In the genomic region with DNA sequence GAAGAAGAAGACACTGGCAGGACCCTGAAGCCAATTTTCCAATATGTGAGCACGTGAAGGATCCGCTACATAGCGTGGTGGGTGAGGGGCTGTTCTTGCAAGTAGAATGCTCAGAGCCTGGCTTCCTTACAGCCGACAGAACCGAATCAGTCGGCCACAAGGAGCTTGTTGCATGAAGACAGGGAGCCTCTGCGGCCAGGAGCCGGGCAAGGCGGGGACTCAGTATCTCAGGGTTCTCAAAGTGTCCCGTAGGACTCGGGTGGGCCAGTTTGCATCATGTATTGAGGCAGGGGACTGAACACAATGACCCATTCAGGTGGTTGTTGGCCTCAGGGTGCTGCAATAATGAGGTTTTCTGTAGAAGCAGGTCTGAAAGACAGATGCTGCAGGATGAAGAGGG, we compare ENCODE assay signal across 1 cellular context.
TF ChIP-seq lines count a peak whose summit lies in the region.

No MANE protein-coding gene starts in this region.

TF ChIP-seq in H1, 55 proteins besides CTCF, POLR2A, EP300 and RAD21:
- TF ChIP-seq PHF8 (conservative IDR thresholded peaks at IDR 0.05; ENCODE audit: low read depth, low read length), result no peak
- no peak for TF ChIP-seq TAF7 (optimal IDR thresholded peaks at IDR 0.05; ENCODE audit: borderline replicate concordance, low read depth, low read length)
- TF ChIP-seq, protein P1, sequence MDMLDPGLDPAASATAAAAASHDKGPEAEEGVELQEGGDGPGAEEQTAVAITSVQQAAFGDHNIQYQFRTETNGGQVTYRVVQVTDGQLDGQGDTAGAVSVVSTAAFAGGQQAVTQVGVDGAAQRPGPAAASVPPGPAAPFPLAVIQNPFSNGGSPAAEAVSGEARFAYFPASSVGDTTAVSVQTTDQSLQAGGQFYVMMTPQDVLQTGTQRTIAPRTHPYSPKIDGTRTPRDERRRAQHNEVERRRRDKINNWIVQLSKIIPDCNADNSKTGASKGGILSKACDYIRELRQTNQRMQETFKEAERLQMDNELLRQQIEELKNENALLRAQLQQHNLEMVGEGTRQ (IDR thresholded peaks at IDR 0.05; ENCODE audit: low read length), result no peak
- TF ChIP-seq CBX8 (IDR thresholded peaks at IDR 0.05; ENCODE audit: borderline replicate concordance, low read depth, low read length), result no peak
TF ChIP-seq in H1: peak in this region for 0.
